Comparison of ENCODE assay signal across 17 cellular contexts in the genomic region with DNA sequence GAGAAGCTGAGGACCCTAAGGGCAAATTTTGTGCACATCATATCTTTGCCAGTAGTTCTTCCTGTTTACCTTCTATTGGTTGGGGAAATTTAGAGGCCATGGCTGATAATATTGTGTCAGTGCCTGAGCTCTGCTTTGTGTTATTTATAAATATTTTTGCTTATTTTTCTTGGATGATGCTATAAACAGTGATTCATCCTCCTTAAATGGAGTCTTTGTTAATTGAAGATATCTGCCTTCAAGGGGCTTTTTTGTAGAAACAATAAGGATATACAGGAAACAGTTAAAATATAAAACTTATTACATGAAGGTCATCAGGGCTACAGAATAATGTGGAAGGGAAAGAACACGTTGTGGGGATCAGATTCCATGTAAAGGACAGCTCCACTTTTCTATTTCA.
DNase-seq lines count a peak whose midpoint lies in the region; ATAC-seq and TF ChIP-seq lines count a peak whose summit lies in the region.
"Had no signal": no experiment of that assay in that cellular context is flagged by ENCODE, and none has a peak within 500 bp of the region (broad histone marks: within the 10 kb centered on the region; RNA-seq: fewer than 3 reads in every experiment).

No MANE protein-coding gene starts in this region.

- CTCF ChIA-PET in RWPE1 (lab: Yijun Ruan, JAX) = no interaction called here

- ATAC-seq in DND-41 (ENCODE audit: insufficient read depth, low read depth) (no peak), HG03432 (IDR thresholded peaks at IDR 0.05; ENCODE audit: unreplicated experiment) (no peak)
- ATAC-seq: CD8-positive, alpha-beta T cell had no signal

- TF ChIP-seq CTCF in DND-41 (IDR thresholded peaks at IDR 0.05; ENCODE audit: borderline replicate concordance, extremely low read depth, low read length, poor library complexity, severe bottlenecking) = no peak
- no peak for TF ChIP-seq CTCF in RWPE1 (conservative IDR thresholded peaks at IDR 0.05; ENCODE audit: low read depth)

- H3K79me2 ChIP-seq in DND-41 (ENCODE audit: insufficient read depth, low read length) = 0 out of 2 replicates have a peak, but pooled peaks cover 2% of the 10 kb centered on the region

- in situ Hi-C loops in SK-MEL-5 (cut with HindIII; ENCODE audit: low pct_unique_long_range_greater_than_20kb, low sequenced_read_pairs) = no loop called here

- H2AFZ ChIP-seq in DND-41 (ENCODE audit: low read depth, low read length) = peak overlapping the region; percentile 62; the same call in 1 of the 2 replicates
- H2AFZ ChIP-seq: GM23248 had no signal

- H4K20me1 ChIP-seq in DND-41 (ENCODE audit: insufficient read depth, low read length) = no peaks in the 10 kb centered on the region
- H4K20me1 ChIP-seq: BLaER1 had no signal

- POLR2A ChIA-PET in RWPE1 (lab: Yijun Ruan, JAX; ENCODE audit: low non-redundant PET) = no interaction called here

- DNase-seq in DND-41 (no peak), SK-MEL-5 (ENCODE audit: low read depth, low spot score) (peak; percentile 81), foreskin melanocyte (peak; percentile 75), DMS114 treated with DMSO at 0.1 percent for 48 hours (lab: John Stamatoyannopoulos, UW; ENCODE audit: unreplicated experiment) (no peak), cerebellar cortex (ENCODE audit: low spot score) (no peak), RWPE1 (ENCODE audit: low spot score) (no peak)
- DNase-seq: 8988T; CD8-positive, alpha-beta T cell; COR-L47; DMS 273 treated with DMSO at 0.1 percent for 48 hours; DMS79 had no signal

- H3K27ac ChIP-seq in DND-41 (ENCODE audit: low read length) (peak overlapping the region; percentile 97), RWPE1 (no peak overlapping the region)
- H3K27ac ChIP-seq: BLaER1, GM23248, HL-60 had no signal

- H3K9me3 ChIP-seq in DND-41 (ENCODE audit: insufficient read depth, low read length, severe bottlenecking) = no peaks in the 10 kb centered on the region
- H3K9me3 ChIP-seq: BLaER1, HAP-1 had no signal

- no peaks in the 10 kb centered on the region for H3K27me3 ChIP-seq in DND-41 (ENCODE audit: insufficient read depth, low read length, poor library complexity)
- H3K27me3 ChIP-seq: BLaER1 had no signal

- H3K9ac ChIP-seq in DND-41 (ENCODE audit: low read depth, low read length) = peak overlapping the region; percentile 23; the same call in 1 of the 2 replicates
- H3K9ac ChIP-seq: BLaER1, GM23248 had no signal

- no peak overlapping the region for H3K4me3 ChIP-seq in DND-41 (ENCODE audit: low read depth in 1 of 2, low read length in 2 of 2)
- H3K4me3 ChIP-seq: BLaER1, GM12878, GM23248, HAP-1 had no signal

- H3K4me1 ChIP-seq in DND-41 (ENCODE audit: insufficient read depth, low read length) = peaks cover 55% of the 10 kb centered on the region
- H3K4me1 ChIP-seq: HAP-1 had no signal

- no peaks in the 10 kb centered on the region for H3K36me3 ChIP-seq in DND-41 (ENCODE audit: insufficient read depth, low read length)
- H3K36me3 ChIP-seq: BLaER1, HAP-1 had no signal

- peak overlapping the region; percentile 35; the same call in 1 of the 2 replicates for H3K4me2 ChIP-seq in DND-41 (ENCODE audit: insufficient read depth, low read length)
- H3K4me2 ChIP-seq: BLaER1 had no signal

Comparison
In these comparisons a context has a peak if more than half of its experiments do, and no peak if none do; other contexts are left out.
1. DNase-seq: peak in SK-MEL-5 (single experiment) and foreskin melanocyte (single experiment); none in DND-41 (single experiment), DMS114 treated with DMSO at 0.1 percent for 48 hours (single experiment), cerebellar cortex (single experiment) and RWPE1 (single experiment).